Comparison of ENCODE assay signal across 8 cellular contexts in genomic region chr4:2536193-2537010, GRCh38. TPM values are rescaled to one million over a fixed set of nuclear protein-coding genes. Genes with fewer than 3 reads are reported as not detected.
A peak's percentile ranks its signal among the peaks of the same experiment; 100 is the strongest.
DNase-seq lines count a peak whose midpoint lies in the region; ATAC-seq, FAIRE-seq and TF ChIP-seq lines count a peak whose summit lies in the region.

Gene FAM193A (plus strand): TSS chr4:2536647. CDS start chr4:2536916, 269 bp downstream.

- H3K27me3 ChIP-seq in DND-41 (ENCODE audit: insufficient read depth, low read length, poor library complexity) = no peaks in the 10 kb centered on the region
- H3K27me3 ChIP-seq in GM23248 (replicated peaks; ENCODE audit: insufficient read depth) = no peaks in the 10 kb centered on the region
- no peaks in the 10 kb centered on the region for H3K27me3 ChIP-seq in Karpas-422 (ENCODE audit: low read length)
- H3K27me3 ChIP-seq in esophagus muscularis mucosa = no peaks in the 10 kb centered on the region
- H3K27me3 ChIP-seq in muscle layer of duodenum (ENCODE audit: low read depth, low read length) = no peaks in the 10 kb centered on the region

- TF ChIP-seq EP300 in esophagus muscularis mucosa (IDR thresholded peaks at IDR 0.05) = no peak

- intact Hi-C loops in esophagus muscularis mucosa (cut with DNase I) = loop anchor here (5.0 kb wide), 3 partner anchors 69 to 274 kb away; partner anchors contain the start of genes MXD4 and RNF4

- FAIRE-seq in RCC 7860 (lab: Jason Lieb, UNC) = no peak

- H2AFZ ChIP-seq in DND-41 (ENCODE audit: low read depth, low read length) (peak within 1 kb of the TSS; percentile 90), GM23248 (peak within 1 kb of the TSS; percentile 76), Karpas-422 (ENCODE audit: low read length) (peak within 1 kb of the TSS; percentile 94)

- peak within 1 kb of the TSS; percentile 85 for H3K9ac ChIP-seq in DND-41 (ENCODE audit: low read depth, low read length)
- peak within 1 kb of the TSS; percentile 95 for H3K9ac ChIP-seq in GM23248
- peak within 1 kb of the TSS; percentile 99 for H3K9ac ChIP-seq in Karpas-422 (ENCODE audit: low read length)

- peaks cover 7% of the 10 kb centered on the region; the same call in 1 of the 2 replicates for H3F3A ChIP-seq in GM23248 (ENCODE audit: insufficient read depth)

- H3K27ac Mint-ChIP-seq in activated T-cell treated with anti-CD3 and anti-CD28 coated beads, Interleukin-2, amount 50 U/mL, for 72 hours = peak within 1 kb of the TSS; percentile 86

- H3K4me1 Mint-ChIP-seq in activated T-cell treated with anti-CD3 and anti-CD28 coated beads, Interleukin-2, amount 50 U/mL, for 72 hours (ENCODE audit: low read depth) = peaks cover 25% of the 10 kb centered on the region

- H3K9me3 ChIP-seq in DND-41 (ENCODE audit: insufficient read depth, low read length, severe bottlenecking) (no peaks in the 10 kb centered on the region), GM23248 (ENCODE audit: low read depth) (no peaks in the 10 kb centered on the region), Karpas-422 (ENCODE audit: low read length) (no peaks in the 10 kb centered on the region), esophagus muscularis mucosa (no peaks in the 10 kb centered on the region), muscle layer of duodenum (ENCODE audit: control insufficient read depth in 1 of 2, low read length in 2 of 2) (no peaks in the 10 kb centered on the region)

- H3K4me3 ChIP-seq in DND-41 (ENCODE audit: low read depth in 1 of 2, low read length in 2 of 2) = peak within 1 kb of the TSS; percentile 67 to 79
- peak within 1 kb of the TSS; percentile 77 for H3K4me3 ChIP-seq in GM23248
- peak within 1 kb of the TSS; percentile 99 for H3K4me3 ChIP-seq in Karpas-422 (ENCODE audit: low read length)
- peak within 1 kb of the TSS; percentile 90 to 99 (median 95) for H3K4me3 ChIP-seq in esophagus muscularis mucosa
- peak within 1 kb of the TSS; percentile 73 to 94 for H3K4me3 ChIP-seq in muscle layer of duodenum (ENCODE audit: low read depth in 1 of 2, low read length in 2 of 2)

- peaks cover 1% of the 10 kb centered on the region in 2 donors for H3K36me3 Mint-ChIP-seq in activated T-cell treated with anti-CD3 and anti-CD28 coated beads, Interleukin-2, amount 50 U/mL, for 72 hours (ENCODE audit: insufficient read depth in 2 of 2)

- peaks cover 32% of the 10 kb centered on the region for H3K4me1 ChIP-seq in DND-41 (ENCODE audit: insufficient read depth, low read length)
- H3K4me1 ChIP-seq in GM23248 (ENCODE audit: insufficient read depth) = peaks cover 12% of the 10 kb centered on the region; the same call in 1 of the 2 replicates
- H3K4me1 ChIP-seq in Karpas-422 (ENCODE audit: low read length) = peaks cover 20% of the 10 kb centered on the region
- peaks cover 31 to 49% (median 46%) of the 10 kb centered on the region in 4 donors for H3K4me1 ChIP-seq in esophagus muscularis mucosa
- peaks cover 0 to 21% of the 10 kb centered on the region in 2 donors for H3K4me1 ChIP-seq in muscle layer of duodenum (ENCODE audit: control insufficient read depth in 1 of 2, insufficient read depth in 2 of 2, low read length in 2 of 2)

- peak; percentile 0 for TF ChIP-seq POLR2A in esophagus muscularis mucosa (IDR thresholded peaks at IDR 0.05; ENCODE audit: low read depth)

- 0 to 1% methylated on average over 27 to 86 of the region's 106 CpGs for WGBS in GM23248 (ENCODE audit: low coverage in 1 of 2, low lambda C conversion rate in 2 of 2, missing lambda C conversion rate in 2 of 2), 2 experiments
- WGBS in esophagus muscularis mucosa = 0% methylated on average over 20 of the region's 106 CpGs

- H4K20me1 ChIP-seq in DND-41 (ENCODE audit: insufficient read depth, low read length) (peaks cover 37% of the 10 kb centered on the region), GM23248 (ENCODE audit: insufficient read depth) (peaks cover 3% of the 10 kb centered on the region; the same call in 1 of the 2 replicates), Karpas-422 (ENCODE audit: insufficient read depth, low read depth, low read length) (peaks cover 17% of the 10 kb centered on the region)

- H3K4me2 ChIP-seq in DND-41 (ENCODE audit: insufficient read depth, low read length) (peak within 1 kb of the TSS; percentile 89), GM23248 (ENCODE audit: unreplicated experiment) (peak within 1 kb of the TSS; percentile 82), Karpas-422 (ENCODE audit: low read depth, low read length, poor library complexity, severe bottlenecking) (peak within 1 kb of the TSS; percentile 91)

- H3K4me3 Mint-ChIP-seq in activated T-cell treated with anti-CD3 and anti-CD28 coated beads, Interleukin-2, amount 50 U/mL, for 72 hours = peak within 1 kb of the TSS; percentile 94 to 95

- no peaks in the 10 kb centered on the region for H3K9me3 Mint-ChIP-seq in activated T-cell treated with anti-CD3 and anti-CD28 coated beads, Interleukin-2, amount 50 U/mL, for 72 hours

- peak; percentile 93 for ATAC-seq in DND-41 (ENCODE audit: insufficient read depth, low read depth)
- ATAC-seq in activated T-cell treated with anti-CD3 and anti-CD28 coated beads, Interleukin-2, amount 50 U/mL, for 72 hours (replicated peaks in 1 of 2) = peak; percentile 93

- no peaks in the 10 kb centered on the region for H3K27me3 Mint-ChIP-seq in activated T-cell treated with anti-CD3 and anti-CD28 coated beads, Interleukin-2, amount 50 U/mL, for 72 hours (ENCODE audit: low read depth)

- TF ChIP-seq CTCF in DND-41 (IDR thresholded peaks at IDR 0.05; ENCODE audit: borderline replicate concordance, extremely low read depth, low read length, poor library complexity, severe bottlenecking) (no peak), esophagus muscularis mucosa (IDR thresholded peaks at IDR 0.05) (no peak)

- H3K79me2 ChIP-seq in DND-41 (ENCODE audit: insufficient read depth, low read length) (peaks cover 47% of the 10 kb centered on the region), GM23248 (ENCODE audit: insufficient read depth) (peaks cover 53% of the 10 kb centered on the region), Karpas-422 (ENCODE audit: low read length) (peaks cover 45% of the 10 kb centered on the region)

- peaks cover 8% of the 10 kb centered on the region; the same call in 1 of the 2 replicates for H3K36me3 ChIP-seq in DND-41 (ENCODE audit: insufficient read depth, low read length)
- H3K36me3 ChIP-seq in GM23248 (ENCODE audit: low read depth) = no peaks in the 10 kb centered on the region
- H3K36me3 ChIP-seq in Karpas-422 (ENCODE audit: insufficient read depth, low read length) = no peaks in the 10 kb centered on the region
- H3K36me3 ChIP-seq in esophagus muscularis mucosa = no peaks in the 10 kb centered on the region
- H3K36me3 ChIP-seq in muscle layer of duodenum (ENCODE audit: control insufficient read depth in 1 of 2, insufficient read depth in 2 of 2, low read length in 2 of 2) = peaks cover 0 to 5% of the 10 kb centered on the region in 2 donors

- DNase-seq in DND-41 (peak; percentile 100), GM23248 (peak; percentile 100), Karpas-422 (peak; percentile 100), RCC 7860 (ENCODE audit: low spot score) (peak; percentile 97), esophagus muscularis mucosa (ENCODE audit: extremely low spot score) (peak; percentile 99)
- peak; percentile 99 to 100 for DNase-seq in activated T-cell treated with anti-CD3 and anti-CD28 coated beads, Interleukin-2, amount 50 U/mL, for 72 hours
- peak; percentile 96 for DNase-seq in stimulated activated CD8-positive, alpha-beta memory T cell treated with anti-CD3 and anti-CD28 coated beads, Interleukin-7, amount 100 ng/mL, for 24 hours (ENCODE audit: low read depth)

- H3K27ac ChIP-seq in DND-41 (ENCODE audit: low read length) = peak within 1 kb of the TSS; percentile 83
- H3K27ac ChIP-seq in GM23248 = peak within 1 kb of the TSS; percentile 80
- H3K27ac ChIP-seq in Karpas-422 (ENCODE audit: low read length) = peak within 1 kb of the TSS; percentile 80
- peak within 1 kb of the TSS; percentile 92 to 96 (median 96) for H3K27ac ChIP-seq in esophagus muscularis mucosa (replicated peaks in 1 of 4)
- peak within 1 kb of the TSS; percentile 74 for H3K27ac ChIP-seq in muscle layer of duodenum (ENCODE audit: low read length)

- in situ Hi-C loops in GM23248 (cut with MboI) = no loop called here

- H3K9me2 ChIP-seq in GM23248 (ENCODE audit: insufficient read depth) = no peaks in the 10 kb centered on the region
- H3K9me2 ChIP-seq in Karpas-422 (replicated peaks; ENCODE audit: insufficient read depth, low read length) = no peaks in the 10 kb centered on the region

RNA-seq across cellular contexts. Expression of gene FAM193A, which starts in this region (rescaled TPM):
- total RNA-seq in GM23248 (2014; rRNA removed; shearing (Covaris generic)) = 19.0 TPM in 2 replicates
- 3.8 and 5.0 TPM in 2 replicates for polyA plus RNA-seq in GM23248 (2016; fragmentation: Nextera tagmentation; extraction: Ambion mirVana)
- 28.0 and 38.8 TPM in 2 replicates for total RNA-seq in Karpas-422 (2014; rRNA removed; shearing (Covaris generic); ENCODE audit: low replicate concordance)
- 10 to 100 TPM; 36.2 to 36.5 TPM for total RNA-seq in activated T-cell treated with anti-CD3 and anti-CD28 coated beads, Interleukin-2, amount 50 U/mL, for 72 hours
- total RNA-seq in esophagus muscularis mucosa = 10 to 100 TPM; 20.0 to 30.6 (median 24.6) TPM

Comparison
In these comparisons a context has a peak if more than half of its experiments do, and no peak if none do; other contexts are left out.
1. Peak in every context shown above with its lines: DNase-seq, ATAC-seq, H3K4me3 ChIP-seq and H3K27ac ChIP-seq.